21 cellular contexts compared by ENCODE assay signal in genomic region chr3:171377859-171378258, GRCh38.
"Had no signal": no experiment of that assay in that cellular context is flagged by ENCODE, and none has a peak within 500 bp of the region (broad histone marks: within the 10 kb centered on the region; RNA-seq: fewer than 3 reads in every experiment).

No MANE protein-coding gene starts in this region.

- ATAC-seq: left colon; left ventricle myocardium superior; naive thymus-derived CD8-positive, alpha-beta T cell; pancreas; right cardiac atrium; stimulated activated effector memory CD8-positive, alpha-beta T cell treated with anti-CD3 and anti-CD28 coated beads, Interleukin-12 subunit alpha, Interleukin-12 subunit beta, amount 100 ng/mL, for 72 hours; stimulated activated naive CD8-positive, alpha-beta T cell treated with anti-CD3 and anti-CD28 coated beads, Interleukin-15, Interleukin-2, amounts not matched to agents 100 U/mL and 50 U/mL, for 24 hours had no signal

- H2AFZ ChIP-seq: hepatocyte, neural progenitor cell had no signal

- H3K9ac ChIP-seq: neural progenitor cell had no signal

- H3K4me2 ChIP-seq: hepatocyte, neural progenitor cell, smooth muscle cell had no signal

- H3K27ac ChIP-seq: coronary artery, hepatocyte, neural progenitor cell, pancreas, suprapubic skin had no signal

- H3K4me3 ChIP-seq: coronary artery, hepatocyte, lung, neural progenitor cell, pancreas, smooth muscle cell, suprapubic skin, thyroid gland had no signal

- H3K27me3 ChIP-seq: hepatocyte, neural progenitor cell, pancreas, suprapubic skin, thyroid gland had no signal

- FAIRE-seq: pancreas, urothelium cell line had no signal

- H3K36me3 ChIP-seq: neural progenitor cell, pancreas, suprapubic skin, thyroid gland had no signal

- H3K9me3 ChIP-seq: pancreas, suprapubic skin, thyroid gland had no signal

- DNase-seq: effector CD4-positive, alpha-beta T cell; foreskin melanocyte; head of caudate nucleus; left colon; left ventricle myocardium superior; naive thymus-derived CD8-positive, alpha-beta T cell; nucleus accumbens; pancreas; right cardiac atrium; stimulated activated CD4-positive, alpha-beta T cell treated with anti-CD3 and anti-CD28 coated beads, Interleukin-4, amount 100 ng/mL, for 1 hour; stimulated activated CD8-positive, alpha-beta memory T cell treated with anti-CD3 and anti-CD28 coated beads, Interleukin-4, amount 100 ng/mL, for 48 hours; stimulated activated naive CD8-positive, alpha-beta T cell treated with anti-CD3 and anti-CD28 coated beads, Interleukin-15, Interleukin-2, amounts not matched to agents 100 U/mL and 50 U/mL, for 24 hours; thyroid gland had no signal
